In genomic region chr1:6966326-6966725, GRCh38 we compare ENCODE assay signal across 32 cellular contexts.
"Had no signal": no experiment of that assay in that cellular context is flagged by ENCODE, and none has a peak within 500 bp of the region (broad histone marks: within the 10 kb centered on the region; RNA-seq: fewer than 3 reads in every experiment).

No MANE protein-coding gene starts in this region.

- DNase-seq: activated CD4-positive, alpha-beta memory T cell treated with anti-CD3 and anti-CD28 coated beads, Interleukin-2, amount 10 ng/mL, durations not matched to agents 7 days and 5 days; activated CD4-positive, alpha-beta T cell treated with anti-CD3 and anti-CD28 coated beads for 1 hour; activated CD4-positive, alpha-beta T cell treated with anti-CD3 and anti-CD28 coated beads for 36 hours; activated CD4-positive, alpha-beta T cell treated with anti-CD3 and anti-CD28 coated beads for 48 hours; activated CD4-positive, alpha-beta T cell treated with anti-CD3 and anti-CD28 coated beads, Interleukin-2, amount 10 ng/mL, durations not matched to agents 7 days and 5 days; activated CD4-positive, alpha-beta T cell treated with anti-CD3 and anti-CD28 coated beads, Interleukin-2, amount 50 U/mL, for 48 hours; activated CD4-positive, CD25-positive, alpha-beta regulatory T cell; activated CD8-positive, alpha-beta memory T cell treated with anti-CD3 and anti-CD28 coated beads for 24 hours; activated CD8-positive, alpha-beta memory T cell treated with anti-CD3 and anti-CD28 coated beads, Interleukin-2, amount 10 ng/mL, durations not matched to agents 7 days and 5 days; activated CD8-positive, alpha-beta memory T cell treated with anti-CD3 and anti-CD28 coated beads, Interleukin-2, amount 50 U/mL, for 48 hours; activated CD8-positive, alpha-beta T cell treated with anti-CD3 and anti-CD28 coated beads, Interleukin-2, amount 10 ng/mL, durations not matched to agents 7 days and 5 days; activated effector memory CD4-positive, alpha-beta T cell treated with Interleukin-2 at 50 U/mL for 16 hours; activated gamma-delta T cell; activated naive CD4-positive, alpha-beta T cell treated with anti-CD3 and anti-CD28 coated beads, Interleukin-2, amount 10 ng/mL, durations not matched to agents 7 days and 5 days; activated naive CD4-positive, alpha-beta T cell treated with Interleukin-2 at 50 U/mL for 16 hours; activated T-cell treated with anti-CD3 and anti-CD28 coated beads, Interleukin-2, amount 50 U/mL, for 24 hours; activated T-cell treated with anti-CD3 and anti-CD28 coated beads, Interleukin-2, amount 50 U/mL, for 48 hours; adrenal gland; amniotic stem cell; aorta; body of pancreas; brain microvascular endothelial cell; central memory CD4-positive, alpha-beta T cell; T-helper 1 cell; T-helper 2 cell; T-helper 9 cell; WERI-Rb-1 had no signal

- H3K27me3 ChIP-seq: adrenal gland had no signal

- H3K4me3 ChIP-seq: adrenal gland, body of pancreas, breast epithelium had no signal

- H3K27ac ChIP-seq: adrenal gland, body of pancreas, brain microvascular endothelial cell, breast epithelium, WERI-Rb-1 had no signal

- ATAC-seq: activated CD4-positive, alpha-beta T cell treated with anti-CD3 and anti-CD28 coated beads for 36 hours; activated CD4-positive, CD25-positive, alpha-beta regulatory T cell treated with anti-CD3 and anti-CD28 coated beads, Interleukin-2, amount 50 U/mL, for 24 hours; activated CD8-positive, alpha-beta memory T cell treated with anti-CD3 and anti-CD28 coated beads, Interleukin-2, amount 10 ng/mL, durations not matched to agents 7 days and 5 days; activated CD8-positive, alpha-beta T cell treated with anti-CD3 and anti-CD28 coated beads, Interleukin-2, amount 10 ng/mL, durations not matched to agents 7 days and 5 days; body of pancreas; WTC11 had no signal

- H3K9me3 ChIP-seq: adrenal gland, body of pancreas, breast epithelium had no signal

- H3K36me3 ChIP-seq: adrenal gland, brain microvascular endothelial cell, breast epithelium, WERI-Rb-1 had no signal

- FAIRE-seq: astrocyte, TTC549 had no signal
